In the genomic region with DNA sequence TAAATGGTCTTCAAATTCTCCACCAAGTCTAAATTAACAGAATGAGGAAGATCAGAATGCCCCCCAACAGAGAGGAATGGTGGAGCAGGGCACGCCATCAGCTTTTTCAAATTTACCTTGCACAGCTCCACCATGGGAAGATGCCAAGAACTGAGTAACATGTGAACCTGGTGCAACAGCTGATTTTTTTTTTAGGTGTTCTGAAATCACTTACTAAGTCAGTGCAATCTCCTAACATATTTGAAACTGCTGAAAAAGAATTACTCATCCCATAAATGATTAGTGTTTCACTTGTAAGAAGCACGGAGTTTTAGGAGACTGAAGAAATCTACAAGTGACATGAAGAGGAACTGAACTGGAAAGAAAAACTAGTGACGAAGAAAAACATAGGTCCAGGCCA, we compare ENCODE assay signal across 11 cellular contexts. TPM values are rescaled to one million over a fixed set of nuclear protein-coding genes. Genes with fewer than 3 reads are reported as not detected.
DNase-seq lines count a peak whose midpoint lies in the region; ATAC-seq, FAIRE-seq and TF ChIP-seq lines count a peak whose summit lies in the region.
"Had no signal": no experiment of that assay in that cellular context is flagged by ENCODE, and none has a peak within 500 bp of the region (broad histone marks: within the 10 kb centered on the region; RNA-seq: fewer than 3 reads in every experiment).

No MANE protein-coding gene starts in this region.

- DNase-seq in ELR (ENCODE audit: low read depth), result peak; percentile 71
- DNase-seq in RCC 7860 (ENCODE audit: low spot score), result peak; percentile 97
- no peak for DNase-seq in esophagus squamous epithelium (lab: John Stamatoyannopoulos, UW)
- DNase-seq in NCI-H2196 (lab: John Stamatoyannopoulos, UW; ENCODE audit: unreplicated experiment), result no peak
- no peak for DNase-seq in cortex of kidney (lab: John Stamatoyannopoulos, UW)
- DNase-seq in CD1c-positive myeloid dendritic cell (ENCODE audit: extremely low spot score), result no peak
- DNase-seq: NCI-H446 treated with DMSO at 0.1 percent for 48 hours had no signal

- H3K4me3 ChIP-seq in esophagus squamous epithelium, result peak overlapping the region in 1 of 4 donors; percentile 15
- no peak overlapping the region for H3K4me3 ChIP-seq in rectal smooth muscle tissue (ENCODE audit: low read length)

- no peak for TF ChIP-seq POLR2A in esophagus squamous epithelium (IDR thresholded peaks at IDR 0.05)

- no peak overlapping the region for H3K9ac ChIP-seq in rectal smooth muscle tissue (ENCODE audit: low read length)

- ATAC-seq in HG02884 (IDR thresholded peaks at IDR 0.05; ENCODE audit: unreplicated experiment), result no peak
- ATAC-seq: HCT116 had no signal

- no peaks in the 10 kb centered on the region for H3K27me3 ChIP-seq in esophagus squamous epithelium
- H3K27me3 ChIP-seq in rectal smooth muscle tissue (ENCODE audit: control insufficient read depth, insufficient read depth, low read length), result no peaks in the 10 kb centered on the region

- peaks cover 28 to 92% (median 59%) of the 10 kb centered on the region in 3 donors for H3K4me1 ChIP-seq in esophagus squamous epithelium
- peaks cover 39% of the 10 kb centered on the region for H3K4me1 ChIP-seq in rectal smooth muscle tissue (ENCODE audit: control insufficient read depth, insufficient read depth, low read length)

- no peak for TF ChIP-seq CTCF in esophagus squamous epithelium (IDR thresholded peaks at IDR 0.05)

- FAIRE-seq in RCC 7860 (lab: Jason Lieb, UNC), result peak; percentile 95
- FAIRE-seq: TTC549 had no signal

- H3K27ac ChIP-seq in esophagus squamous epithelium, result peak overlapping the region; percentile 53 to 98 (median 74)
- peak overlapping the region; percentile 77 for H3K27ac ChIP-seq in rectal smooth muscle tissue (ENCODE audit: low read depth, low read length)

- H3K36me3 ChIP-seq in esophagus squamous epithelium, result no peaks in the 10 kb centered on the region
- H3K36me3 ChIP-seq in rectal smooth muscle tissue (ENCODE audit: control insufficient read depth, insufficient read depth, low read length), result no peaks in the 10 kb centered on the region

- intact Hi-C loops in esophagus squamous epithelium (cut with DNase I), result no loop called here

- 30 to 43% methylated on average over 3 of the region's 3 CpGs for WGBS in esophagus squamous epithelium, 2 donors

- H3K9me3 ChIP-seq in esophagus squamous epithelium, result no peaks in the 10 kb centered on the region

RNA-seq across cellular contexts. Expression of gene TMEM245, which starts 5.1 kb away (rescaled TPM):
- total RNA-seq in esophagus squamous epithelium, result 10 to 100 TPM; 12.5 to 45.4 (median 25.9) TPM

RNA-seq across cellular contexts. Expression of gene FRRS1L, which starts 52.4 kb away (rescaled TPM):
- 1 to 10 TPM in 1 of 4 donors, under 1 TPM in 2, not detected in 1; 0.04 to 1.5 (median 0.12) TPM for total RNA-seq in esophagus squamous epithelium

Comparison
In these comparisons a context has a peak if more than half of its experiments do, and no peak if none do; other contexts are left out.
1. DNase-seq: peak in ELR (single experiment) and RCC 7860 (single experiment); none in esophagus squamous epithelium (single experiment), NCI-H2196 (single experiment), cortex of kidney (single experiment) and CD1c-positive myeloid dendritic cell (single experiment).